Comparison of ENCODE assay signal across 10 cellular contexts in genomic region chr7:140036224-140036651, GRCh38. TPM values are rescaled to one million over a fixed set of nuclear protein-coding genes. Genes with fewer than 3 reads are reported as not detected.
DNase-seq lines count a peak whose midpoint lies in the region; ATAC-seq and TF ChIP-seq lines count a peak whose summit lies in the region.
"Had no signal": no experiment of that assay in that cellular context is flagged by ENCODE, and none has a peak within 500 bp of the region (broad histone marks: within the 10 kb centered on the region; RNA-seq: fewer than 3 reads in every experiment).

No MANE protein-coding gene starts in this region.

- H3K4me3 Mint-ChIP-seq in activated naive CD4-positive, alpha-beta T cell treated with anti-CD3 and anti-CD28 coated beads for 36 hours = no peak overlapping the region
- H3K4me3 Mint-ChIP-seq in activated B cell treated with CpG ODN at 0.5 μM for 24 hours = no peak overlapping the region
- H3K4me3 Mint-ChIP-seq in stimulated activated effector memory CD8-positive, alpha-beta T cell treated with anti-CD3 and anti-CD28 coated beads, Interleukin-12 subunit alpha, Interleukin-12 subunit beta, amount 100 ng/mL, for 72 hours = no peak overlapping the region

- POLR2A ChIA-PET in activated B cell treated with CpG ODN at 0.5 μM for 24 hours (lab: Charles Lee) = no interaction called here

- peak; percentile 47 for ATAC-seq in HG03097 (IDR thresholded peaks at IDR 0.05; ENCODE audit: low FRiP score, unreplicated experiment)
- peak; percentile 71 for ATAC-seq in activated B cell treated with CpG ODN at 0.5 μM for 24 hours (ENCODE audit: low read depth)
- peak; percentile 83 for ATAC-seq in stimulated activated effector memory CD8-positive, alpha-beta T cell treated with anti-CD3 and anti-CD28 coated beads, Interleukin-12 subunit alpha, Interleukin-12 subunit beta, amount 100 ng/mL, for 72 hours
- ATAC-seq in HG02870 (IDR thresholded peaks at IDR 0.05; ENCODE audit: unreplicated experiment) = no peak
- ATAC-seq in HG03469 (IDR thresholded peaks at IDR 0.05; ENCODE audit: unreplicated experiment) = no peak

- DNase-seq in activated naive CD4-positive, alpha-beta T cell treated with anti-CD3 and anti-CD28 coated beads for 36 hours = peak; percentile 32
- no peak for DNase-seq in activated naive CD4-positive, alpha-beta T cell treated with anti-CD3 and anti-CD28 coated beads, Interleukin-2, amount 50 U/mL, for 16 hours
- no peak for DNase-seq in activated B cell treated with CpG ODN at 0.5 μM for 24 hours
- DNase-seq in stimulated activated effector memory CD8-positive, alpha-beta T cell treated with anti-CD3 and anti-CD28 coated beads, Interleukin-12 subunit alpha, Interleukin-12 subunit beta, amount 100 ng/mL, for 72 hours (ENCODE audit: low spot score in 2 of 2) = no peak
- DNase-seq in EL = no peak
- DNase-seq: activated CD4-positive, alpha-beta T cell treated with anti-CD3 and anti-CD28 coated beads, Interleukin-2, amount 50 U/mL, for 4 hours; dermis blood vessel endothelial cell had no signal

- peaks cover 12% of the 10 kb centered on the region for H3K36me3 Mint-ChIP-seq in activated naive CD4-positive, alpha-beta T cell treated with anti-CD3 and anti-CD28 coated beads for 36 hours (ENCODE audit: low read depth)
- peaks cover 83% of the 10 kb centered on the region for H3K36me3 Mint-ChIP-seq in activated B cell treated with CpG ODN at 0.5 μM for 24 hours (ENCODE audit: low read depth)
- peaks cover 51% of the 10 kb centered on the region for H3K36me3 Mint-ChIP-seq in stimulated activated effector memory CD8-positive, alpha-beta T cell treated with anti-CD3 and anti-CD28 coated beads, Interleukin-12 subunit alpha, Interleukin-12 subunit beta, amount 100 ng/mL, for 72 hours

- CTCF ChIA-PET in activated naive CD4-positive, alpha-beta T cell treated with anti-CD3 and anti-CD28 coated beads for 36 hours (lab: Charles Lee) = no interaction called here
- CTCF ChIA-PET in activated B cell treated with CpG ODN at 0.5 μM for 24 hours (lab: Charles Lee) = no interaction called here

- TF ChIP-seq CTCF in activated B cell treated with CpG ODN at 0.5 μM for 24 hours (IDR thresholded peaks at IDR 0.05) = no peak

- H3K4me1 Mint-ChIP-seq in activated naive CD4-positive, alpha-beta T cell treated with anti-CD3 and anti-CD28 coated beads for 36 hours (ENCODE audit: low read depth) = peaks cover 18% of the 10 kb centered on the region
- peaks cover 24% of the 10 kb centered on the region for H3K4me1 Mint-ChIP-seq in activated B cell treated with CpG ODN at 0.5 μM for 24 hours
- H3K4me1 Mint-ChIP-seq in stimulated activated effector memory CD8-positive, alpha-beta T cell treated with anti-CD3 and anti-CD28 coated beads, Interleukin-12 subunit alpha, Interleukin-12 subunit beta, amount 100 ng/mL, for 72 hours = peaks cover 35% of the 10 kb centered on the region

- intact Hi-C loops in activated naive CD4-positive, alpha-beta T cell treated with anti-CD3 and anti-CD28 coated beads for 36 hours (cut with micrococcal nuclease) = no loop called here
- intact Hi-C loops in activated B cell treated with CpG ODN at 0.5 μM for 24 hours (cut with micrococcal nuclease) = no loop called here

- no peaks in the 10 kb centered on the region for H3K27me3 Mint-ChIP-seq in activated naive CD4-positive, alpha-beta T cell treated with anti-CD3 and anti-CD28 coated beads for 36 hours (ENCODE audit: low read depth)
- H3K27me3 Mint-ChIP-seq in activated B cell treated with CpG ODN at 0.5 μM for 24 hours = no peaks in the 10 kb centered on the region

- no peaks in the 10 kb centered on the region for H3K9me3 Mint-ChIP-seq in activated naive CD4-positive, alpha-beta T cell treated with anti-CD3 and anti-CD28 coated beads for 36 hours
- no peaks in the 10 kb centered on the region for H3K9me3 Mint-ChIP-seq in activated B cell treated with CpG ODN at 0.5 μM for 24 hours
- H3K9me3 Mint-ChIP-seq in stimulated activated effector memory CD8-positive, alpha-beta T cell treated with anti-CD3 and anti-CD28 coated beads, Interleukin-12 subunit alpha, Interleukin-12 subunit beta, amount 100 ng/mL, for 72 hours = no peaks in the 10 kb centered on the region

- H3K27ac Mint-ChIP-seq in activated naive CD4-positive, alpha-beta T cell treated with anti-CD3 and anti-CD28 coated beads for 36 hours = no peak overlapping the region
- peak overlapping the region; percentile 54 for H3K27ac Mint-ChIP-seq in activated B cell treated with CpG ODN at 0.5 μM for 24 hours
- peak overlapping the region; percentile 45 for H3K27ac Mint-ChIP-seq in stimulated activated effector memory CD8-positive, alpha-beta T cell treated with anti-CD3 and anti-CD28 coated beads, Interleukin-12 subunit alpha, Interleukin-12 subunit beta, amount 100 ng/mL, for 72 hours

RNA-seq across cellular contexts. Expression of gene PARP12, which starts 26.5 kb away (rescaled TPM):
- total RNA-seq in activated naive CD4-positive, alpha-beta T cell treated with anti-CD3 and anti-CD28 coated beads for 36 hours = 10 to 100 TPM; 25.2 to 25.3 TPM
- total RNA-seq in activated B cell treated with CpG ODN at 0.5 μM for 24 hours = 104 and 128 TPM in 2 replicates

Comparison
In these comparisons a context has a peak if more than half of its experiments do, and no peak if none do; other contexts are left out.
1. ATAC-seq: peak in HG03097 (single experiment), activated B cell treated with CpG ODN at 0.5 μM for 24 hours (single experiment) and stimulated activated effector memory CD8-positive, alpha-beta T cell treated with anti-CD3 and anti-CD28 coated beads, Interleukin-12 subunit alpha, Interleukin-12 subunit beta, amount 100 ng/mL, for 72 hours (single experiment); none in HG02870 (single experiment) and HG03469 (single experiment).